ENCODE assay signal across 1 cellular context in genomic region chr3:13085081-13085845, GRCh38.
A peak's percentile ranks its signal among the peaks of the same experiment; 100 is the strongest.
TF ChIP-seq lines count a peak whose summit lies in the region.

No MANE protein-coding gene starts in this region.

TF ChIP-seq in K562, 482 proteins besides CTCF, POLR2A, EP300 and RAD21 (continued from another document and continues in another):
- peak; percentile 62 for TF ChIP-seq MGA (IDR thresholded peaks at IDR 0.05)
- peak; percentile 67; the same call in 1 of the 2 replicates for TF ChIP-seq KLF6 (CRISPR knock-in tag; IDR thresholded peaks at IDR 0.05; ENCODE audit: borderline replicate concordance)
- no peak for TF ChIP-seq RBFOX2 (IDR thresholded peaks at IDR 0.05; ENCODE audit: low read depth, low read length)
- peak; percentile 24 for TF ChIP-seq HMGN3 (IDR thresholded peaks at IDR 0.05; ENCODE audit: borderline replicate concordance, extremely low read depth, insufficient read length, low read depth, low read length)
- no peak for TF ChIP-seq HCFC1 (IDR thresholded peaks at IDR 0.05; ENCODE audit: low read depth, low read length)
- peak; percentile 56 for TF ChIP-seq CXXC5 (CRISPR knock-in tag; IDR thresholded peaks at IDR 0.05)
- no peak for TF ChIP-seq RBM39 (optimal IDR thresholded peaks at IDR 0.05; ENCODE audit: low read depth, low read length)
- TF ChIP-seq SMARCE1 (IDR thresholded peaks at IDR 0.05): peak; percentile 59; the same call in 1 of the 2 replicates
- TF ChIP-seq ATF3 (IDR thresholded peaks at IDR 0.05): peak; percentile 32; the same call in 1 of the 2 replicates
- no peak for TF ChIP-seq ATF3 (CRISPR knock-in tag; conservative IDR thresholded peaks at IDR 0.05)
- TF ChIP-seq SOX6 (IDR thresholded peaks at IDR 0.05): peak; percentile 41; the same call in 1 of the 2 replicates
- TF ChIP-seq FOSL1 (tag; conservative IDR thresholded peaks at IDR 0.05): peak; percentile 33; the same call in 1 of the 2 replicates
- peak; percentile 66; the same call in 1 of the 2 replicates for TF ChIP-seq MTA1 (IDR thresholded peaks at IDR 0.05; ENCODE audit: borderline replicate concordance)
- no peak for TF ChIP-seq SPI1 (IDR thresholded peaks at IDR 0.05; ENCODE audit: borderline replicate concordance, low read depth, low read length)
- TF ChIP-seq XRCC4 (IDR thresholded peaks at IDR 0.05; ENCODE audit: extremely low read depth, insufficient read depth, insufficient read length): no peak
- TF ChIP-seq CTBP1 (IDR thresholded peaks at IDR 0.05; ENCODE audit: borderline replicate concordance): peak; percentile 94
- TF ChIP-seq MEIS2 (IDR thresholded peaks at IDR 0.05; ENCODE audit: partially characterized antibody): peak; percentile 70
- 0 out of 4 replicates have a peak, but pooled peaks of 1 of the 2 experiments have one; percentile 30 for TF ChIP-seq ZNF318 (IDR thresholded peaks at IDR 0.05; ENCODE audit: borderline replicate concordance in 1 of 2, low read depth in 1 of 2)
- peak; percentile 96 for TF ChIP-seq BCOR (IDR thresholded peaks at IDR 0.05)
- TF ChIP-seq ZNF740 (CRISPR knock-in tag; IDR thresholded peaks at IDR 0.05): peak; percentile 64
- TF ChIP-seq ZNF740 (tag; IDR thresholded peaks at IDR 0.05): 0 out of 4 replicates have a peak, but pooled peaks of 1 of the 2 experiments have one; percentile 34
- TF ChIP-seq ZNF134 (CRISPR knock-in tag; conservative IDR thresholded peaks at IDR 0.05): 0 out of 2 replicates have a peak, but pooled peaks have one; percentile 27
- no peak for TF ChIP-seq AFF1 (IDR thresholded peaks at IDR 0.05; ENCODE audit: low read depth in 1 of 2, partially characterized antibody in 2 of 2)
- TF ChIP-seq DPF2 (IDR thresholded peaks at IDR 0.05): peak; percentile 62
- TF ChIP-seq LCOR (CRISPR knock-in tag; IDR thresholded peaks at IDR 0.05): peak; percentile 26; the same call in 1 of the 2 replicates
- peak; percentile 64 for TF ChIP-seq MYC (IDR thresholded peaks at IDR 0.05; ENCODE audit: low read depth, low read length)
- no peak for TF ChIP-seq MYC (CRISPR knock-in tag; IDR thresholded peaks at IDR 0.05; ENCODE audit: borderline replicate concordance, low read depth)
